In the genomic region with DNA sequence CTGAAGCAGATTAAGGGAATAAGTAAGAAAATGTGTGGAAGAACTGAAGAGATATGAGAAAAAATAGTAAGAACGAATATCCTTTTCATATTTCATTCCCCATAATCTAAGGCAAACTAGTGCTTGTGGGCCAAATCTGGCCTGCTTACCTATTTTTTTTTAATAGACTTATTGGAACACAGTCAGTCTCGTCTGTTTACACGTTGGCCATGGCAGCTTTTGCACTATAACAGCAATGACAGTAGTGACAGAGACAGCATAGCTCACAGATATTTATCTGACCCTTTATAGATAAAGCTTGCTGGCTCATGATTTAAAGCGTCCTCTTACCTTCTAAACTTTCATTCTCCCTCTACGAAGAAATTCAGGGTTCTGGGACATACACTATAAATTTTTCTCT, we compare ENCODE assay signal across 24 cellular contexts.
"Had no signal": no experiment of that assay in that cellular context is flagged by ENCODE, and none has a peak within 500 bp of the region (broad histone marks: within the 10 kb centered on the region; RNA-seq: fewer than 3 reads in every experiment).

No MANE protein-coding gene starts in this region.

- H3K4me3 ChIP-seq: colonic mucosa, coronary artery, dorsolateral prefrontal cortex, esophagus muscularis mucosa, esophagus squamous epithelium, gastrocnemius medialis, gastroesophageal sphincter, heart left ventricle, heart right ventricle had no signal

- H3K36me3 ChIP-seq: colonic mucosa had no signal

- H3K9me3 ChIP-seq: colonic mucosa, esophagus muscularis mucosa, esophagus squamous epithelium, gastrocnemius medialis, gastroesophageal sphincter, heart left ventricle, heart right ventricle had no signal

- H3K27me3 ChIP-seq: colonic mucosa, dorsolateral prefrontal cortex, esophagus muscularis mucosa, esophagus squamous epithelium, foreskin keratinocyte, gastrocnemius medialis, gastroesophageal sphincter, heart left ventricle, heart right ventricle had no signal

- H3K4me1 ChIP-seq: colonic mucosa, esophagus muscularis mucosa, esophagus squamous epithelium, foreskin keratinocyte, gastrocnemius medialis, gastroesophageal sphincter, heart left ventricle, heart right ventricle had no signal

- H3K27ac ChIP-seq: colonic mucosa, coronary artery, dorsolateral prefrontal cortex, epithelial cell of prostate, esophagus muscularis mucosa, esophagus squamous epithelium, foreskin keratinocyte, gastrocnemius medialis, gastroesophageal sphincter, heart left ventricle, heart right ventricle had no signal

- ATAC-seq: effector memory CD8-positive, alpha-beta T cell; esophagus mucosa; foreskin keratinocyte; gastrocnemius medialis; gastroesophageal sphincter; heart left ventricle; heart right ventricle had no signal

- DNase-seq: colonic mucosa; cortex of kidney; dermis blood vessel endothelial cell; dorsolateral prefrontal cortex; effector CD4-positive, alpha-beta T cell; effector CD8-positive, alpha-beta T cell; effector memory CD4-positive, alpha-beta T cell; effector memory CD8-positive, alpha-beta T cell; endodermal cell; erythroblast; esophagus squamous epithelium; foreskin fibroblast; foreskin keratinocyte; foreskin melanocyte; gastrocnemius medialis; glutamatergic neuron; head of caudate nucleus; heart left ventricle; heart right ventricle had no signal
